15 cellular contexts compared by ENCODE assay signal in genomic region chr5:1055896-1056610, GRCh38. TPM values are rescaled to one million over a fixed set of nuclear protein-coding genes. Genes with fewer than 3 reads are reported as not detected.
A peak's percentile ranks its signal among the peaks of the same experiment; 100 is the strongest.
DNase-seq lines count a peak whose midpoint lies in the region; ATAC-seq lines count a peak whose summit lies in the region.
"Had no signal": no experiment of that assay in that cellular context is flagged by ENCODE, and none has a peak within 500 bp of the region (broad histone marks: within the 10 kb centered on the region; RNA-seq: fewer than 3 reads in every experiment).

No MANE protein-coding gene starts in this region.

- peaks cover 2 to 10% of the 10 kb centered on the region in 2 donors for H3K4me1 ChIP-seq in neuronal stem cell (ENCODE audit: control insufficient read depth in 2 of 2, insufficient read depth in 1 of 2, low read depth in 1 of 2, low read length in 2 of 2)

- no peak overlapping the region for H2AK5ac ChIP-seq in neuronal stem cell (ENCODE audit: low read depth, low read length)

- H3K23ac ChIP-seq in neuronal stem cell (ENCODE audit: low read depth, low read length, poor library complexity) = peak overlapping the region; percentile 5

- H3K9ac ChIP-seq in neuronal stem cell (ENCODE audit: low read depth, low read length, poor library complexity) = peak overlapping the region; percentile 9

- H3K36me3 ChIP-seq in H7 (replicated peaks; ENCODE audit: control insufficient read depth, insufficient read depth, low read length) (peaks cover 1% of the 10 kb centered on the region), neuronal stem cell (replicated peaks in 1 of 2; ENCODE audit: control insufficient read depth in 2 of 2, insufficient read depth in 2 of 2, low read length in 2 of 2) (peaks cover 50 to 85% of the 10 kb centered on the region in 2 donors)

- H3K79me1 ChIP-seq in neuronal stem cell (ENCODE audit: low read depth, low read length) = peaks cover 8% of the 10 kb centered on the region

- H2BK12ac ChIP-seq in neuronal stem cell (ENCODE audit: low read length) = no peak overlapping the region

- peak; percentile 42 for DNase-seq in Right ventricle myocardium inferior (ENCODE audit: missing footprints)
- no peak for DNase-seq in left cardiac atrium
- DNase-seq in H7 = peak; percentile 69
- DNase-seq in left ventricle myocardium superior = peak; percentile 26
- no peak for DNase-seq in neuronal stem cell (ENCODE audit: low spot score)
- no peak for DNase-seq in SW 1271 (lab: John Stamatoyannopoulos, UW)
- no peak for DNase-seq in DMS114 treated with DMSO at 0.1 percent for 48 hours (lab: John Stamatoyannopoulos, UW; ENCODE audit: unreplicated experiment)
- DNase-seq: COR-L47, EL, HCEC 1CT, NCI-H187, NCI-H345, NCI-H526 treated with DMSO at 0.1 percent for 48 hours had no signal

- H3K9me3 ChIP-seq in neuronal stem cell (replicated peaks in 1 of 2; ENCODE audit: control insufficient read depth in 2 of 2, insufficient read depth in 1 of 2, low read depth in 1 of 2, low read length in 2 of 2) = peaks cover 0 to 3% of the 10 kb centered on the region in 2 donors

- no peak overlapping the region for H3K27ac ChIP-seq in neuronal stem cell (replicated peaks; ENCODE audit: low read length)

- no peak overlapping the region for H3K4me2 ChIP-seq in neuronal stem cell (ENCODE audit: insufficient read depth, low read length, poor library complexity, severe bottlenecking)

- no CpG with 5 or more reads among the region's 39 CpGs for WGBS in neuronal stem cell (ENCODE audit: extremely low coverage in 2 of 2, insufficient read length in 2 of 2, insufficient replicate concordance in 1 of 2), 2 donors

- no peak overlapping the region for H2BK120ac ChIP-seq in neuronal stem cell (ENCODE audit: low read depth, low read length)

- H3K4ac ChIP-seq in neuronal stem cell (ENCODE audit: low read length) = no peak overlapping the region

- H3K4me3 ChIP-seq in H7 (ENCODE audit: insufficient read depth, low read depth, low read length) = no peak overlapping the region
- H3K4me3 ChIP-seq in neuronal stem cell (ENCODE audit: low read length in 2 of 2) = peak overlapping the region in 1 of 2 donors; percentile 25
- H3K4me3 ChIP-seq: K562 had no signal

- no peak overlapping the region for H3K14ac ChIP-seq in neuronal stem cell (ENCODE audit: low read length)

- no peaks in the 10 kb centered on the region for H3K27me3 ChIP-seq in H7 (ENCODE audit: control insufficient read depth, insufficient read depth, low read length)
- H3K27me3 ChIP-seq in neuronal stem cell (ENCODE audit: control insufficient read depth in 3 of 3, insufficient read depth in 3 of 3, low read depth in 1 of 3, low read length in 3 of 3) = no peaks in the 10 kb centered on the region

- peak overlapping the region; percentile 39 for H2BK5ac ChIP-seq in neuronal stem cell (ENCODE audit: low read length)

- no peak overlapping the region for H4K91ac ChIP-seq in neuronal stem cell (ENCODE audit: low read depth, low read length, poor library complexity)

- no peak overlapping the region for H3K18ac ChIP-seq in neuronal stem cell (ENCODE audit: low read length)

- ATAC-seq in Right ventricle myocardium inferior (no peak), left cardiac atrium (no peak), left ventricle myocardium superior (no peak), HG02678 (IDR thresholded peaks at IDR 0.05; ENCODE audit: unreplicated experiment) (no peak)
- ATAC-seq: K562 had no signal

- H2BK15ac ChIP-seq in neuronal stem cell (ENCODE audit: low read length) = no peak overlapping the region

- H4K8ac ChIP-seq in neuronal stem cell (ENCODE audit: low read depth, low read length) = no peak overlapping the region

- intact Hi-C loops in Right ventricle myocardium inferior (cut with DNase I) (no loop called here), left cardiac atrium (cut with DNase I) (no loop called here), left ventricle myocardium superior (cut with micrococcal nuclease) (no loop called here)

- no peak overlapping the region for H2AFZ ChIP-seq in neuronal stem cell (ENCODE audit: low read length)

RNA-seq across cellular contexts. Expression of gene NKD2, which starts 47.5 kb away (rescaled TPM):
- total RNA-seq in Right ventricle myocardium inferior (4.4 TPM), left cardiac atrium (10 to 100 TPM in 1 of 2 donors, 1 to 10 TPM in 1; 4.4 to 10.4 TPM), left ventricle myocardium superior (3.4 TPM)
- 4.9 and 5.7 TPM in 2 replicates for total RNA-seq in H7 (2014; rRNA removed; shearing (Covaris generic))
- polyA plus RNA-seq in neuronal stem cell (2013, experiment 1 of 2) = 11.1 TPM
- polyA plus RNA-seq in neuronal stem cell (2013, experiment 2 of 2) = 11.1 TPM

RNA-seq across cellular contexts. Expression of gene SLC12A7, which starts 55.8 kb away (rescaled TPM):
- 179 TPM for total RNA-seq in Right ventricle myocardium inferior
- 10 to 100 TPM; 53.7 to 54.1 TPM for total RNA-seq in left cardiac atrium
- 17.7 and 19.8 TPM in 2 replicates for total RNA-seq in H7 (2014; rRNA removed; shearing (Covaris generic))
- 230 TPM for total RNA-seq in left ventricle myocardium superior
- 25.7 TPM for polyA plus RNA-seq in neuronal stem cell (2013, experiment 1 of 2)
- polyA plus RNA-seq in neuronal stem cell (2013, experiment 2 of 2) = 25.0 TPM

Comparison
In these comparisons a context has a peak if more than half of its experiments do, and no peak if none do; other contexts are left out.
1. DNase-seq: peak in Right ventricle myocardium inferior (single experiment), H7 (single experiment) and left ventricle myocardium superior (single experiment); none in left cardiac atrium (single experiment), neuronal stem cell (single experiment), SW 1271 (0 of 2) and DMS114 treated with DMSO at 0.1 percent for 48 hours (single experiment).